In the genomic region with DNA sequence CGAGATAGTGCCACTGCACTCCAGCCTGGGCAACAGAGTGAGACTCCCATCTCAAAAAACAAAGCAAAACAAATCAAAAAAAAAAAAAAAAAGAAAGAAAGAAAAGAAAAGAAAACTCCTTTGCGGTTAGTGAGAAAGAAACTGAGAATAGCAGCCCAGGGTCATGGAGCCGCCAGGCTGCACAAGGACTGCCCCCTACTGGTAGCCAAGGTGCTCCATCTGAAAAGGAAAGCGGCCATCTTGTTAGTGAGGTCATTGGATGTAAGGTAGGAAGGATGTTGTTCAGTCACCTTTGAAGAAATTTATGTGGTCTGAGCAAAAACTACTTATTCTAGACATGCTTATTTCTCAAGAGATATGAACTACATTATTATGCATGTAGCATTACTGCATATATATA, we compare ENCODE assay signal across 19 cellular contexts.
A peak's percentile ranks its signal among the peaks of the same experiment; 100 is the strongest.
DNase-seq lines count a peak whose midpoint lies in the region; ATAC-seq and TF ChIP-seq lines count a peak whose summit lies in the region.
"Had no signal": no experiment of that assay in that cellular context is flagged by ENCODE, and none has a peak within 500 bp of the region (broad histone marks: within the 10 kb centered on the region; RNA-seq: fewer than 3 reads in every experiment).

No MANE protein-coding gene starts in this region.

- no peaks in the 10 kb centered on the region for H3K27me3 Mint-ChIP-seq in neural crest cell (ENCODE audit: low read depth)
- H3K27me3 Mint-ChIP-seq in activated T-cell treated with anti-CD3 and anti-CD28 coated beads, Interleukin-2, amount 50 U/mL, for 72 hours (ENCODE audit: low read depth), result no peaks in the 10 kb centered on the region

- no peak overlapping the region for H3K27ac Mint-ChIP-seq in neural crest cell (ENCODE audit: unreplicated experiment)
- no peak overlapping the region for H3K27ac Mint-ChIP-seq in activated T-cell treated with anti-CD3 and anti-CD28 coated beads, Interleukin-2, amount 50 U/mL, for 72 hours
- H3K27ac Mint-ChIP-seq: CD14-positive monocyte; naive thymus-derived CD4-positive, alpha-beta T cell had no signal

- peaks cover 3% of the 10 kb centered on the region for H3K36me3 Mint-ChIP-seq in neural crest cell (ENCODE audit: low read depth)
- no peaks in the 10 kb centered on the region for H3K36me3 Mint-ChIP-seq in activated T-cell treated with anti-CD3 and anti-CD28 coated beads, Interleukin-2, amount 50 U/mL, for 72 hours (ENCODE audit: insufficient read depth in 2 of 2)
- H3K36me3 Mint-ChIP-seq: CD14-positive monocyte; naive thymus-derived CD4-positive, alpha-beta T cell had no signal

- H3K4me1 Mint-ChIP-seq in neural crest cell, result no peaks in the 10 kb centered on the region
- H3K4me1 Mint-ChIP-seq in activated T-cell treated with anti-CD3 and anti-CD28 coated beads, Interleukin-2, amount 50 U/mL, for 72 hours (ENCODE audit: low read depth), result no peaks in the 10 kb centered on the region
- H3K4me1 Mint-ChIP-seq: CD14-positive monocyte had no signal

- H3K36me3 ChIP-seq in GM06990 (ENCODE audit: control insufficient read depth, insufficient read depth, low read length), result no peaks in the 10 kb centered on the region
- no peaks in the 10 kb centered on the region for H3K36me3 ChIP-seq in WERI-Rb-1
- H3K36me3 ChIP-seq: colonic mucosa, gastrocnemius medialis had no signal

- H3K9me3 ChIP-seq in WERI-Rb-1 (ENCODE audit: severe bottlenecking), result no peaks in the 10 kb centered on the region
- H3K9me3 ChIP-seq: colonic mucosa, gastrocnemius medialis had no signal

- no peak for DNase-seq in GM06990 (ENCODE audit: extremely low read depth, insufficient read length)
- no peak for DNase-seq in WERI-Rb-1
- no peak for DNase-seq in neural crest cell (ENCODE audit: low read depth, low spot score)
- no peak for DNase-seq in activated T-cell treated with anti-CD3 and anti-CD28 coated beads, Interleukin-2, amount 50 U/mL, for 72 hours
- no peak for DNase-seq in T-helper 1 cell
- DNase-seq: activated CD8-positive, alpha-beta memory T cell treated with anti-CD3 and anti-CD28 coated beads for 24 hours; activated gamma-delta T cell; colonic mucosa; EL; gastrocnemius medialis; Kasumi-1; naive thymus-derived CD4-positive, alpha-beta T cell; stimulated activated CD4-positive, alpha-beta T cell treated with anti-CD3 and anti-CD28 coated beads, Interleukin-1b, Interleukin-23, amount 100 ng/mL, for 48 hours; substantia nigra had no signal

- peak; percentile 5 for TF ChIP-seq CTCF in GM06990 (IDR thresholded peaks at IDR 0.05; ENCODE audit: insufficient read depth, low read length, poor library complexity, severe bottlenecking)
- TF ChIP-seq CTCF in WERI-Rb-1 (IDR thresholded peaks at IDR 0.05; ENCODE audit: low read depth, low read length), result peak; percentile 51
- TF ChIP-seq CTCF in neural crest cell (conservative IDR thresholded peaks at IDR 0.05), result peak; percentile 36

- H3K9me3 Mint-ChIP-seq in neural crest cell, result peaks cover 3% of the 10 kb centered on the region
- H3K9me3 Mint-ChIP-seq in activated T-cell treated with anti-CD3 and anti-CD28 coated beads, Interleukin-2, amount 50 U/mL, for 72 hours, result peaks cover 5 to 7% of the 10 kb centered on the region in 2 donors

- ATAC-seq in HG02798 (IDR thresholded peaks at IDR 0.05; ENCODE audit: poor library complexity, unreplicated experiment) (peak; percentile 35), GM21367 (IDR thresholded peaks at IDR 0.05; ENCODE audit: unreplicated experiment) (no peak)
- no peak for ATAC-seq in activated T-cell treated with anti-CD3 and anti-CD28 coated beads, Interleukin-2, amount 50 U/mL, for 72 hours (replicated peaks in 1 of 2)
- ATAC-seq: gastrocnemius medialis; naive thymus-derived CD4-positive, alpha-beta T cell had no signal

- no peak overlapping the region for H3K4me3 Mint-ChIP-seq in neural crest cell
- no peak overlapping the region for H3K4me3 Mint-ChIP-seq in activated T-cell treated with anti-CD3 and anti-CD28 coated beads, Interleukin-2, amount 50 U/mL, for 72 hours
- H3K4me3 Mint-ChIP-seq: CD14-positive monocyte; naive thymus-derived CD4-positive, alpha-beta T cell had no signal

- H3K27me3 ChIP-seq in GM06990 (replicated peaks; ENCODE audit: control insufficient read depth, insufficient read depth, low read length) (no peaks in the 10 kb centered on the region), WERI-Rb-1 (ENCODE audit: insufficient read depth, low read depth, severe bottlenecking) (peaks cover 14% of the 10 kb centered on the region)
- H3K27me3 ChIP-seq: colonic mucosa, gastrocnemius medialis had no signal

- no peak overlapping the region for H3K27ac ChIP-seq in WERI-Rb-1
- H3K27ac ChIP-seq: colonic mucosa, gastrocnemius medialis, HL-60 had no signal

- H3K4me3 ChIP-seq in GM06990 (replicated peaks; ENCODE audit: low read depth, low read length) (no peak overlapping the region), WERI-Rb-1 (ENCODE audit: low read depth, low read length) (no peak overlapping the region)
- H3K4me3 ChIP-seq: colonic mucosa, gastrocnemius medialis, lung had no signal
